Comparison of ENCODE assay signal across 20 cellular contexts in the genomic region with DNA sequence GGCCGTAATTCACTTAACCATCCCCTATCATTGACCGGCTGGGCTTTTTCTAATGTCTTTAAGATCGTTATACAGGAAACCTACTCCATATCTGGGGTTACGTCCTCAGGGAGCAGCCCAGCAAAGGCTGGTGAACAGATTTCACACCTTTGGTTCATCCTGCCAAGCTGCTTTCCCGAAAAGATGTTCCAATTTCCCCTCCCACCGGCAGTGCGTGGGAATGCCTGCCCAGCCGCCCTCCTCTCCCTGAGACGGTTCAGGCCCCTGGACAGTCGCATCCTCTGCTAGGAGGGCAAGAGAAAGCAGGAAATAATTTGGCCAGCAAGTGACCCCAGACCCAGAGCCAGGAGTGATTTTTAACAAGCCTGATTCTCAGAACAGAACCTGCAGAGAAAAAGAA.
"Had no signal": no experiment of that assay in that cellular context is flagged by ENCODE, and none has a peak within 500 bp of the region (broad histone marks: within the 10 kb centered on the region; RNA-seq: fewer than 3 reads in every experiment).

No MANE protein-coding gene starts in this region.

- H3K9me3 Mint-ChIP-seq: activated naive CD4-positive, alpha-beta T cell treated with anti-CD3 and anti-CD28 coated beads, Interleukin-2, amount 10 ng/mL, durations not matched to agents 7 days and 5 days; activated naive CD8-positive, alpha-beta T cell treated with anti-CD3 and anti-CD28 coated beads, Interleukin-2, amount 50 U/mL, for 24 hours; endodermal cell; mesothelial cell of epicardium; natural killer cell treated with Interleukin-12 subunit alpha and Interleukin-12 subunit beta and Interleukin-15 and Interleukin-18, amount 100 ng/mL, for 72 hours had no signal

- H3K36me3 ChIP-seq: transverse colon had no signal

- DNase-seq: activated CD4-positive, alpha-beta T cell treated with anti-CD3 and anti-CD28 coated beads for 1 hour; activated CD8-positive, alpha-beta memory T cell treated with anti-CD3 and anti-CD28 coated beads for 24 hours; activated CD8-positive, alpha-beta memory T cell treated with anti-CD3 and anti-CD28 coated beads, Interleukin-2, amount 50 U/mL, for 48 hours; activated effector memory CD4-positive, alpha-beta T cell treated with Interleukin-2 at 50 U/mL for 16 hours; activated naive CD4-positive, alpha-beta T cell treated with anti-CD3 and anti-CD28 coated beads, Interleukin-2, amount 10 ng/mL, durations not matched to agents 7 days and 5 days; activated naive CD8-positive, alpha-beta T cell treated with anti-CD3 and anti-CD28 coated beads, Interleukin-2, amount 50 U/mL, for 24 hours; activated T-cell treated with anti-CD3 and anti-CD28 coated beads, Interleukin-2, amount 50 U/mL, for 48 hours; aorta; endodermal cell; lower lobe of right lung; stimulated activated CD8-positive, alpha-beta memory T cell treated with anti-CD3 and anti-CD28 coated beads, Interleukin-4, amount 100 ng/mL, for 48 hours; stimulated activated naive CD4-positive, alpha-beta T cell treated with Interleukin-2 at 50 U/mL for 16 hours; SW 1271; T-helper 2 cell; transverse colon; WERI-Rb-1 had no signal

- H3K27ac ChIP-seq: lower lobe of right lung, transverse colon, vagina, WERI-Rb-1 had no signal

- H3K36me3 Mint-ChIP-seq: activated naive CD4-positive, alpha-beta T cell treated with anti-CD3 and anti-CD28 coated beads, Interleukin-2, amount 10 ng/mL, durations not matched to agents 7 days and 5 days; mesothelial cell of epicardium; natural killer cell treated with Interleukin-12 subunit alpha and Interleukin-12 subunit beta and Interleukin-15 and Interleukin-18, amount 100 ng/mL, for 72 hours had no signal

- H3K27me3 Mint-ChIP-seq: activated naive CD8-positive, alpha-beta T cell treated with anti-CD3 and anti-CD28 coated beads, Interleukin-2, amount 50 U/mL, for 24 hours had no signal

- H3K4me3 Mint-ChIP-seq: activated naive CD4-positive, alpha-beta T cell treated with anti-CD3 and anti-CD28 coated beads, Interleukin-2, amount 10 ng/mL, durations not matched to agents 7 days and 5 days; activated naive CD8-positive, alpha-beta T cell treated with anti-CD3 and anti-CD28 coated beads, Interleukin-2, amount 50 U/mL, for 24 hours; endodermal cell; mesothelial cell of epicardium; natural killer cell treated with Interleukin-12 subunit alpha and Interleukin-12 subunit beta and Interleukin-15 and Interleukin-18, amount 100 ng/mL, for 72 hours had no signal

- ATAC-seq: activated naive CD8-positive, alpha-beta T cell treated with anti-CD3 and anti-CD28 coated beads, Interleukin-2, amount 50 U/mL, for 24 hours; lower lobe of right lung; natural killer cell treated with Interleukin-12 subunit alpha and Interleukin-12 subunit beta and Interleukin-15 and Interleukin-18, amount 100 ng/mL, for 72 hours had no signal

- H3K4me1 Mint-ChIP-seq: activated naive CD8-positive, alpha-beta T cell treated with anti-CD3 and anti-CD28 coated beads, Interleukin-2, amount 50 U/mL, for 24 hours; endodermal cell had no signal

- H3K9me3 ChIP-seq: lower lobe of right lung, transverse colon, vagina had no signal

- H3K27ac Mint-ChIP-seq: activated naive CD4-positive, alpha-beta T cell treated with anti-CD3 and anti-CD28 coated beads, Interleukin-2, amount 10 ng/mL, durations not matched to agents 7 days and 5 days; activated naive CD8-positive, alpha-beta T cell treated with anti-CD3 and anti-CD28 coated beads, Interleukin-2, amount 50 U/mL, for 24 hours; endodermal cell; mesothelial cell of epicardium; natural killer cell treated with Interleukin-12 subunit alpha and Interleukin-12 subunit beta and Interleukin-15 and Interleukin-18, amount 100 ng/mL, for 72 hours had no signal

- H3K4me3 ChIP-seq: lower lobe of right lung, transverse colon, vagina had no signal

- H3K27me3 ChIP-seq: transverse colon, vagina had no signal

- FAIRE-seq: frontal cortex had no signal

- H3K4me1 ChIP-seq: transverse colon had no signal
